1 cellular context compared by ENCODE assay signal in genomic region chr9:89350988-89351557, GRCh38.
TF ChIP-seq lines count a peak whose summit lies in the region.

No MANE protein-coding gene starts in this region.

TF ChIP-seq in HepG2, 621 proteins besides CTCF, POLR2A, EP300 and RAD21 (continued from another document and continues in another):
- TF ChIP-seq, protein P1, sequence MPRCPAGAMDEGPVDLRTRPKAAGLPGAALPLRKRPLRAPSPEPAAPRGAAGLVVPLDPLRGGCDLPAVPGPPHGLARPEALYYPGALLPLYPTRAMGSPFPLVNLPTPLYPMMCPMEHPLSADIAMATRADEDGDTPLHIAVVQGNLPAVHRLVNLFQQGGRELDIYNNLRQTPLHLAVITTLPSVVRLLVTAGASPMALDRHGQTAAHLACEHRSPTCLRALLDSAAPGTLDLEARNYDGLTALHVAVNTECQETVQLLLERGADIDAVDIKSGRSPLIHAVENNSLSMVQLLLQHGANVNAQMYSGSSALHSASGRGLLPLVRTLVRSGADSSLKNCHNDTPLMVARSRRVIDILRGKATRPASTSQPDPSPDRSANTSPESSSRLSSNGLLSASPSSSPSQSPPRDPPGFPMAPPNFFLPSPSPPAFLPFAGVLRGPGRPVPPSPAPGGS (CRISPR knock-in tag; IDR thresholded peaks at IDR 0.05): 0 out of 2 replicates have a peak, but pooled peaks have one; percentile 30
- TF ChIP-seq REPIN1 (CRISPR knock-in tag; IDR thresholded peaks at IDR 0.05; ENCODE audit: borderline replicate concordance, low read depth): no peak
- TF ChIP-seq SRSF9 (IDR thresholded peaks at IDR 0.05; ENCODE audit: borderline replicate concordance, insufficient read depth, low read depth, low read length, poor library complexity, severe bottlenecking): no peak
- TF ChIP-seq, protein P2, sequence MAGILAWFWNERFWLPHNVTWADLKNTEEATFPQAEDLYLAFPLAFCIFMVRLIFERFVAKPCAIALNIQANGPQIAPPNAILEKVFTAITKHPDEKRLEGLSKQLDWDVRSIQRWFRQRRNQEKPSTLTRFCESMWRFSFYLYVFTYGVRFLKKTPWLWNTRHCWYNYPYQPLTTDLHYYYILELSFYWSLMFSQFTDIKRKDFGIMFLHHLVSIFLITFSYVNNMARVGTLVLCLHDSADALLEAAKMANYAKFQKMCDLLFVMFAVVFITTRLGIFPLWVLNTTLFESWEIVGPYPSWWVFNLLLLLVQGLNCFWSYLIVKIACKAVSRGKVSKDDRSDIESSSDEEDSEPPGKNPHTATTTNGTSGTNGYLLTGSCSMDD (CRISPR knock-in tag; IDR thresholded peaks at IDR 0.05): no peak
- TF ChIP-seq ZNF138 (CRISPR knock-in tag; IDR thresholded peaks at IDR 0.05; ENCODE audit: low read depth): no peak
- peak; percentile 93; the same call in 1 of the 2 replicates for TF ChIP-seq FOXK1 (CRISPR knock-in tag; IDR thresholded peaks at IDR 0.05; ENCODE audit: borderline replicate concordance, low read depth)
- TF ChIP-seq GTF2F1 (IDR thresholded peaks at IDR 0.05; ENCODE audit: low read length): no peak
- no peak for TF ChIP-seq ATF6 (CRISPR knock-in tag; conservative IDR thresholded peaks at IDR 0.05)
- no peak for TF ChIP-seq ZNF432 (CRISPR knock-in tag; IDR thresholded peaks at IDR 0.05; ENCODE audit: borderline replicate concordance)
- TF ChIP-seq ZNF276 (CRISPR knock-in tag; IDR thresholded peaks at IDR 0.05; ENCODE audit: low read depth): no peak
- no peak for TF ChIP-seq HNRNPLL (IDR thresholded peaks at IDR 0.05; ENCODE audit: low read depth, low read length, poor library complexity, severe bottlenecking)
- no peak for TF ChIP-seq GLI4 (CRISPR knock-in tag; IDR thresholded peaks at IDR 0.05; ENCODE audit: borderline replicate concordance)
- peak; percentile 95 for TF ChIP-seq MEIS2 (CRISPR knock-in tag; IDR thresholded peaks at IDR 0.05)
- TF ChIP-seq SMARCE1 (IDR thresholded peaks at IDR 0.05; ENCODE audit: borderline replicate concordance): no peak
- TF ChIP-seq ZNF7 (CRISPR knock-in tag; IDR thresholded peaks at IDR 0.05): no peak
- TF ChIP-seq NR2C2 (CRISPR knock-in tag; IDR thresholded peaks at IDR 0.05; ENCODE audit: borderline replicate concordance): peak; percentile 86
- TF ChIP-seq SRSF1 (optimal IDR thresholded peaks at IDR 0.05; ENCODE audit: low read depth, low read length): no peak
- TF ChIP-seq, protein P3, sequence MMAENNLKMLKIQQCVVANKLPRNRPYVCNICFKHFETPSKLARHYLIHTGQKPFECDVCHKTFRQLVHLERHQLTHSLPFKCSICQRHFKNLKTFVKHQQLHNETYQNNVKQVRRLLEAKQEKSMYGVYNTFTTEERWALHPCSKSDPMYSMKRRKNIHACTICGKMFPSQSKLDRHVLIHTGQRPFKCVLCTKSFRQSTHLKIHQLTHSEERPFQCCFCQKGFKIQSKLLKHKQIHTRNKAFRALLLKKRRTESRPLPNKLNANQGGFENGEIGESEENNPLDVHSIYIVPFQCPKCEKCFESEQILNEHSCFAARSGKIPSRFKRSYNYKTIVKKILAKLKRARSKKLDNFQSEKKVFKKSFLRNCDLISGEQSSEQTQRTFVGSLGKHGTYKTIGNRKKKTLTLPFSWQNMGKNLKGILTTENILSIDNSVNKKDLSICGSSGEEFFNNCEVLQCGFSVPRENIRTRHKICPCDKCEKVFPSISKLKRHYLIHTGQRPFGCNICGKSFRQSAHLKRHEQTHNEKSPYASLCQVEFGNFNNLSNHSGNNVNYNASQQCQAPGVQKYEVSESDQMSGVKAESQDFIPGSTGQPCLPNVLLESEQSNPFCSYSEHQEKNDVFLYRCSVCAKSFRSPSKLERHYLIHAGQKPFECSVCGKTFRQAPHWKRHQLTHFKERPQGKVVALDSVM (CRISPR knock-in tag; IDR thresholded peaks at IDR 0.05): no peak
- peak; percentile 75; the same call in 1 of the 2 replicates for TF ChIP-seq HMG20B (CRISPR knock-in tag; conservative IDR thresholded peaks at IDR 0.05)
- TF ChIP-seq, protein P4, sequence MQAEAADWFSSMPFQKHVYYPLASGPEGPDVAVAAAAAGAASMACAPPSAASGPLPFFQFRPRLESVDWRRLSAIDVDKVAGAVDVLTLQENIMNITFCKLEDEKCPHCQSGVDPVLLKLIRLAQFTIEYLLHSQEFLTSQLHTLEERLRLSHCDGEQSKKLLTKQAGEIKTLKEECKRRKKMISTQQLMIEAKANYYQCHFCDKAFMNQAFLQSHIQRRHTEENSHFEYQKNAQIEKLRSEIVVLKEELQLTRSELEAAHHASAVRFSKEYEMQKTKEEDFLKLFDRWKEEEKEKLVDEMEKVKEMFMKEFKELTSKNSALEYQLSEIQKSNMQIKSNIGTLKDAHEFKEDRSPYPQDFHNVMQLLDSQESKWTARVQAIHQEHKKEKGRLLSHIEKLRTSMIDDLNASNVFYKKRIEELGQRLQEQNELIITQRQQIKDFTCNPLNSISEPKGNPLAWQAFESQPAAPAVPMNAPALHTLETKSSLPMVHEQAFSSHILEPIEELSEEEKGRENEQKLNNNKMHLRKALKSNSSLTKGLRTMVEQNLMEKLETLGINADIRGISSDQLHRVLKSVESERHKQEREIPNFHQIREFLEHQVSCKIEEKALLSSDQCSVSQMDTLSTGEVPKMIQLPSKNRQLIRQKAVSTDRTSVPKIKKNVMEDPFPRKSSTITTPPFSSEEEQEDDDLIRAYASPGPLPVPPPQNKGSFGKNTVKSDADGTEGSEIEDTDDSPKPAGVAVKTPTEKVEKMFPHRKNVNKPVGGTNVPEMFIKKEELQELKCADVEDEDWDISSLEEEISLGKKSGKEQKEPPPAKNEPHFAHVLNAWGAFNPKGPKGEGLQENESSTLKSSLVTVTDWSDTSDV (CRISPR knock-in tag; IDR thresholded peaks at IDR 0.05): no peak
- TF ChIP-seq TBL1XR1 (IDR thresholded peaks at IDR 0.05; ENCODE audit: borderline replicate concordance, low read length, partially characterized antibody): no peak
- no peak for TF ChIP-seq NFKB2 (CRISPR knock-in tag; IDR thresholded peaks at IDR 0.05; ENCODE audit: borderline replicate concordance)
- TF ChIP-seq ZMYM4 (CRISPR knock-in tag; IDR thresholded peaks at IDR 0.05): peak; percentile 84
- TF ChIP-seq, protein P5, sequence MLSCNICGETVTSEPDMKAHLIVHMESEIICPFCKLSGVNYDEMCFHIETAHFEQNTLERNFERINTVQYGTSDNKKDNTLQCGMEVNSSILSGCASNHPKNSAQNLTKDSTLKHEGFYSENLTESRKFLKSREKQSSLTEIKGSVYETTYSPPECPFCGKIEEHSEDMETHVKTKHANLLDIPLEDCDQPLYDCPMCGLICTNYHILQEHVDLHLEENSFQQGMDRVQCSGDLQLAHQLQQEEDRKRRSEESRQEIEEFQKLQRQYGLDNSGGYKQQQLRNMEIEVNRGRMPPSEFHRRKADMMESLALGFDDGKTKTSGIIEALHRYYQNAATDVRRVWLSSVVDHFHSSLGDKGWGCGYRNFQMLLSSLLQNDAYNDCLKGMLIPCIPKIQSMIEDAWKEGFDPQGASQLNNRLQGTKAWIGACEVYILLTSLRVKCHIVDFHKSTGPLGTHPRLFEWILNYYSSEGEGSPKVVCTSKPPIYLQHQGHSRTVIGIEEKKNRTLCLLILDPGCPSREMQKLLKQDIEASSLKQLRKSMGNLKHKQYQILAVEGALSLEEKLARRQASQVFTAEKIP (CRISPR knock-in tag; IDR thresholded peaks at IDR 0.05; ENCODE audit: borderline replicate concordance): no peak
- TF ChIP-seq ZSCAN5A (CRISPR knock-in tag; IDR thresholded peaks at IDR 0.05; ENCODE audit: borderline replicate concordance): peak; percentile 71; the same call in 1 of the 2 replicates
- no peak for TF ChIP-seq U2AF1 (optimal IDR thresholded peaks at IDR 0.05; ENCODE audit: low read depth, low read length)
- TF ChIP-seq, protein P6, sequence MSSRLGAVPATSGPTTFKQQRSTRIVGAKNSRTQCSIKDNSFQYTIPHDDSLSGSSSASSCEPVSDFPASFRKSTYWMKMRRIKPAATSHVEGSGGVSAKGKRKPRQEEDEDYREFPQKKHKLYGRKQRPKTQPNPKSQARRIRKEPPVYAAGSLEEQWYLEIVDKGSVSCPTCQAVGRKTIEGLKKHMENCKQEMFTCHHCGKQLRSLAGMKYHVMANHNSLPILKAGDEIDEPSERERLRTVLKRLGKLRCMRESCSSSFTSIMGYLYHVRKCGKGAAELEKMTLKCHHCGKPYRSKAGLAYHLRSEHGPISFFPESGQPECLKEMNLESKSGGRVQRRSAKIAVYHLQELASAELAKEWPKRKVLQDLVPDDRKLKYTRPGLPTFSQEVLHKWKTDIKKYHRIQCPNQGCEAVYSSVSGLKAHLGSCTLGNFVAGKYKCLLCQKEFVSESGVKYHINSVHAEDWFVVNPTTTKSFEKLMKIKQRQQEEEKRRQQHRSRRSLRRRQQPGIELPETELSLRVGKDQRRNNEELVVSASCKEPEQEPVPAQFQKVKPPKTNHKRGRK (CRISPR knock-in tag; IDR thresholded peaks at IDR 0.05): no peak
- TF ChIP-seq HCFC1 (IDR thresholded peaks at IDR 0.05; ENCODE audit: low read depth, low read length): no peak
- peak; percentile 85 for TF ChIP-seq ZNF431 (CRISPR knock-in tag; IDR thresholded peaks at IDR 0.05; ENCODE audit: borderline replicate concordance, low read depth)
- TF ChIP-seq, protein P7, sequence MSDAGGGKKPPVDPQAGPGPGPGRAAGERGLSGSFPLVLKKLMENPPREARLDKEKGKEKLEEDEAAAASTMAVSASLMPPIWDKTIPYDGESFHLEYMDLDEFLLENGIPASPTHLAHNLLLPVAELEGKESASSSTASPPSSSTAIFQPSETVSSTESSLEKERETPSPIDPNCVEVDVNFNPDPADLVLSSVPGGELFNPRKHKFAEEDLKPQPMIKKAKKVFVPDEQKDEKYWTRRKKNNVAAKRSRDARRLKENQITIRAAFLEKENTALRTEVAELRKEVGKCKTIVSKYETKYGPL (CRISPR knock-in tag; IDR thresholded peaks at IDR 0.05): no peak
- TF ChIP-seq ZNF883 (CRISPR knock-in tag; IDR thresholded peaks at IDR 0.05; ENCODE audit: not compliant biosample characterization): no peak
- peak; percentile 80; the same call in 1 of the 2 replicates for TF ChIP-seq KDM4B (CRISPR knock-in tag; IDR thresholded peaks at IDR 0.05)
- no peak for TF ChIP-seq XRCC5 (optimal IDR thresholded peaks at IDR 0.05; ENCODE audit: low read length)
- 0 out of 2 replicates have a peak, but pooled peaks have one; percentile 58 for TF ChIP-seq ZSCAN31 (CRISPR knock-in tag; IDR thresholded peaks at IDR 0.05; ENCODE audit: low read depth)
- no peak for TF ChIP-seq SOX6 (IDR thresholded peaks at IDR 0.05)
- TF ChIP-seq SOX6 (CRISPR knock-in tag; IDR thresholded peaks at IDR 0.05): peak; percentile 99
- TF ChIP-seq ZNF615 (CRISPR knock-in tag; IDR thresholded peaks at IDR 0.05; ENCODE audit: borderline replicate concordance): no peak
- no peak for TF ChIP-seq ZNF510 (CRISPR knock-in tag; IDR thresholded peaks at IDR 0.05; ENCODE audit: low read depth)
- no peak for TF ChIP-seq BORCS8-MEF2B (CRISPR knock-in tag; IDR thresholded peaks at IDR 0.05)
- peak; percentile 59; the same call in 1 of the 2 replicates for TF ChIP-seq HHEX (CRISPR knock-in tag; IDR thresholded peaks at IDR 0.05)
- no peak for TF ChIP-seq GTF3A (CRISPR knock-in tag; conservative IDR thresholded peaks at IDR 0.05)
- TF ChIP-seq CC2D1A (CRISPR knock-in tag; IDR thresholded peaks at IDR 0.05): no peak
- TF ChIP-seq KDM5A (IDR thresholded peaks at IDR 0.05; ENCODE audit: borderline replicate concordance, low read length): no peak
- TF ChIP-seq CREB3 (CRISPR knock-in tag; IDR thresholded peaks at IDR 0.05): no peak
